ENCODE assay signal across 18 cellular contexts in genomic region chr6:142326539-142326938, GRCh38. TPM values are rescaled to one million over a fixed set of nuclear protein-coding genes. Genes with fewer than 3 reads are reported as not detected.
DNase-seq lines count a peak whose midpoint lies in the region; ATAC-seq, FAIRE-seq and TF ChIP-seq lines count a peak whose summit lies in the region.
"Had no signal": no experiment of that assay in that cellular context is flagged by ENCODE, and none has a peak within 500 bp of the region (broad histone marks: within the 10 kb centered on the region; RNA-seq: fewer than 3 reads in every experiment).

No MANE protein-coding gene starts in this region.

- H2BK5ac ChIP-seq in IMR-90 (ENCODE audit: low read depth, low read length, poor library complexity, severe bottlenecking), result no peak overlapping the region

- H2AK9ac ChIP-seq in IMR-90 (replicated peaks; ENCODE audit: low read depth, low read length, poor library complexity), result no peak overlapping the region

- H2AFZ ChIP-seq in IMR-90 (replicated peaks; ENCODE audit: low read length, poor library complexity) (no peak overlapping the region), astrocyte (ENCODE audit: low read depth, low read length) (no peak overlapping the region)
- H2AFZ ChIP-seq: GM23338 had no signal

- H3K4ac ChIP-seq in IMR-90 (ENCODE audit: low read depth, low read length), result no peak overlapping the region

- H3K4me3 Mint-ChIP-seq in astrocyte (ENCODE audit: unreplicated experiment), result no peak overlapping the region
- H3K4me3 Mint-ChIP-seq: B cell, GM23338 had no signal

- in situ Hi-C loops in IMR-90 (cut with MboI; ENCODE audit: low sequenced_read_pairs), result no loop called here

- no peak overlapping the region for H2BK15ac ChIP-seq in IMR-90 (ENCODE audit: low read depth, low read length)

- no peak overlapping the region for H2AK5ac ChIP-seq in IMR-90 (ENCODE audit: low read depth, low read length)

- no peak for TF ChIP-seq CTCF in A549 (IDR thresholded peaks at IDR 0.05)
- TF ChIP-seq CTCF in IMR-90 (conservative IDR thresholded peaks at IDR 0.05; ENCODE audit: low read depth, low read length), result no peak
- TF ChIP-seq CTCF in astrocyte (IDR thresholded peaks at IDR 0.05; ENCODE audit: insufficient read depth, low read depth, low read length), result no peak

- H4K20me1 ChIP-seq in IMR-90 (ENCODE audit: insufficient read depth, low read length) (no peaks in the 10 kb centered on the region), astrocyte (ENCODE audit: insufficient read depth, low read length) (no peaks in the 10 kb centered on the region)

- H3K27ac ChIP-seq in A549 (peak overlapping the region; percentile 43 to 74; a peak in 3 of 6 replicates), IMR-90 (ENCODE audit: insufficient read depth, low read length) (no peak overlapping the region), astrocyte (ENCODE audit: low read depth, low read length) (no peak overlapping the region), small intestine (ENCODE audit: low read depth in 1 of 2, low read length in 1 of 2) (no peak overlapping the region)

- TF ChIP-seq EP300 in A549 (IDR thresholded peaks at IDR 0.05), result no peak

- peaks cover 4% of the 10 kb centered on the region for H3K36me3 Mint-ChIP-seq in astrocyte (ENCODE audit: low read depth, unreplicated experiment)

- intact Hi-C loops in IMR-90 (cut with micrococcal nuclease), result no loop called here

- H3K27me3 Mint-ChIP-seq in astrocyte (ENCODE audit: low read depth, unreplicated experiment), result no peaks in the 10 kb centered on the region
- H3K27me3 Mint-ChIP-seq: B cell had no signal

- no peak overlapping the region for H4K5ac ChIP-seq in IMR-90 (ENCODE audit: low read depth, low read length)

- H4K8ac ChIP-seq in IMR-90 (ENCODE audit: low read depth in 2 of 2, low read length in 2 of 2), result no peak overlapping the region

- TF ChIP-seq RAD21 in A549 (conservative IDR thresholded peaks at IDR 0.05 in 1 of 2, IDR thresholded peaks at IDR 0.05 in 1 of 2) (no peak), IMR-90 (IDR thresholded peaks at IDR 0.05; ENCODE audit: low read length) (no peak)

- no peak overlapping the region for H3K56ac ChIP-seq in IMR-90 (ENCODE audit: extremely low read depth, insufficient read depth, low read length)

- WGBS in A549 (ENCODE audit: missing lambda C conversion rate), result 33% methylated on average over 1 of the region's 1 CpG
- WGBS in IMR-90 (ENCODE audit: extremely low coverage in 2 of 2, insufficient read length in 1 of 2), 2 experiments, result no CpG with 5 or more reads among the region's 1 CpG
- WGBS in small intestine, 3 donors, result 50 to 71% (median 53%) methylated on average over 1 of the region's 1 CpG

- dilution Hi-C loops in IMR-90 (cut with HindIII; ENCODE audit: low sequenced_read_pairs, unreplicated experiment), result no loop called here

- no peak overlapping the region for H2BK20ac ChIP-seq in IMR-90 (ENCODE audit: low read depth, low read length)

- H3K4me3 ChIP-seq in A549 (no peak overlapping the region), IMR-90 (ENCODE audit: insufficient read depth, low read depth, low read length) (no peak overlapping the region), astrocyte (ENCODE audit: insufficient read depth, low read depth, low read length) (no peak overlapping the region), small intestine (ENCODE audit: low read depth in 1 of 2, low read length in 2 of 2) (no peak overlapping the region)
- H3K4me3 ChIP-seq: GM23338 had no signal

- no peak for ATAC-seq in A549
- peak; percentile 24; the same call in 1 of the 2 replicates for ATAC-seq in IMR-90 (ENCODE audit: low read depth)
- no peak for ATAC-seq in GM19395 (IDR thresholded peaks at IDR 0.05; ENCODE audit: unreplicated experiment)
- no peak for ATAC-seq in esophagus mucosa
- ATAC-seq: GM23338 had no signal

- CTCF ChIA-PET in A549 (lab: Yijun Ruan, JAX) (interaction anchor here (1.4 kb wide), 1 partner anchor 10 kb away, joined by 4 read pairs; no protein-coding TSS in a partner anchor), IMR-90 (lab: Yijun Ruan, JAX) (no interaction called here)

- TF ChIP-seq POLR2A in A549 (IDR thresholded peaks at IDR 0.05; ENCODE audit: low read length), result no peak
- TF ChIP-seq POLR2A in IMR-90 (IDR thresholded peaks at IDR 0.05; ENCODE audit: low read depth, low read length), result no peak

- H3K27me3 ChIP-seq in IMR-90 (ENCODE audit: control insufficient read depth, insufficient read depth, low read length), result no peaks in the 10 kb centered on the region
- H3K27me3 ChIP-seq in astrocyte (ENCODE audit: insufficient read depth, low read length), result no peaks in the 10 kb centered on the region
- H3K27me3 ChIP-seq in small intestine (ENCODE audit: control insufficient read depth in 2 of 2, insufficient read depth in 2 of 2, low read length in 2 of 2), result no peaks in the 10 kb centered on the region

- no TSS peak for BruUV-seq in IMR-90 (replicated peaks; lab: Mats Ljungman, UMichigan)

- H3K9me3 ChIP-seq in A549, result no peaks in the 10 kb centered on the region
- no peaks in the 10 kb centered on the region for H3K9me3 ChIP-seq in IMR-90 (ENCODE audit: control insufficient read depth, insufficient read depth, low read length)
- H3K9me3 ChIP-seq in astrocyte (ENCODE audit: insufficient read depth, low read depth, low read length), result no peaks in the 10 kb centered on the region
- no peaks in the 10 kb centered on the region for H3K9me3 ChIP-seq in small intestine (ENCODE audit: control insufficient read depth, low read depth)

- H3K79me2 ChIP-seq in astrocyte (ENCODE audit: insufficient read depth, low read length), result no peaks in the 10 kb centered on the region

- H3K4me1 ChIP-seq in A549, result peaks cover 99% of the 10 kb centered on the region
- peaks cover 5% of the 10 kb centered on the region for H3K4me1 ChIP-seq in IMR-90 (ENCODE audit: control insufficient read depth, insufficient read depth, low read length)
- no peaks in the 10 kb centered on the region for H3K4me1 ChIP-seq in astrocyte (ENCODE audit: insufficient read depth, low read length)
- no peaks in the 10 kb centered on the region for H3K4me1 ChIP-seq in small intestine (ENCODE audit: control insufficient read depth in 2 of 2, insufficient read depth in 1 of 2, low read depth in 1 of 2, low read length in 1 of 2)

- H3K4me1 Mint-ChIP-seq in astrocyte (ENCODE audit: low read depth, unreplicated experiment), result peaks cover 43% of the 10 kb centered on the region
- H3K4me1 Mint-ChIP-seq: B cell had no signal

- H3K36me3 ChIP-seq in IMR-90 (ENCODE audit: control insufficient read depth, insufficient read depth, low read length), result no peaks in the 10 kb centered on the region
- H3K36me3 ChIP-seq in astrocyte (ENCODE audit: insufficient read depth, low read length), result no peaks in the 10 kb centered on the region
- H3K36me3 ChIP-seq in small intestine (ENCODE audit: control insufficient read depth in 2 of 2, insufficient read depth in 2 of 2, low read length in 2 of 2), result no peaks in the 10 kb centered on the region

- H3K4me2 ChIP-seq in A549 (peak overlapping the region; percentile 26), IMR-90 (ENCODE audit: low read depth, low read length) (no peak overlapping the region), astrocyte (ENCODE audit: low read length) (no peak overlapping the region)
- H3K4me2 ChIP-seq: GM23338 had no signal

- no peak overlapping the region for H3K18ac ChIP-seq in IMR-90 (ENCODE audit: low read depth, low read length)

- H3K9ac ChIP-seq in IMR-90 (ENCODE audit: low read depth, low read length) (no peak overlapping the region), astrocyte (ENCODE audit: low read length) (no peak overlapping the region)

- FAIRE-seq in A549 (lab: Jason Lieb, UNC) (no peak), astrocyte (lab: Jason Lieb, UNC) (no peak), small intestine (lab: Jason Lieb, UNC) (no peak)

- no peak overlapping the region for H4K91ac ChIP-seq in IMR-90 (ENCODE audit: insufficient read depth, low read depth, low read length)

- POLR2A ChIA-PET in A549 (lab: Yijun Ruan, JAX), result no interaction called here
- POLR2A ChIA-PET in IMR-90 (lab: Charles Lee; ENCODE audit: unreplicated experiment), result no interaction called here

- no peaks in the 10 kb centered on the region for H3K9me1 ChIP-seq in IMR-90 (ENCODE audit: insufficient read depth, low read length)

- no peak overlapping the region for H3K14ac ChIP-seq in IMR-90 (replicated peaks; ENCODE audit: low read depth, low read length)

- no peak overlapping the region for H3K27ac Mint-ChIP-seq in astrocyte (ENCODE audit: unreplicated experiment)
- H3K27ac Mint-ChIP-seq: B cell, GM23338 had no signal

- no peak overlapping the region for H2BK120ac ChIP-seq in IMR-90 (ENCODE audit: low read depth, low read length)

- no peaks in the 10 kb centered on the region for H3K9me3 Mint-ChIP-seq in astrocyte (ENCODE audit: unreplicated experiment)
- H3K9me3 Mint-ChIP-seq: GM23338 had no signal

- H3K79me1 ChIP-seq in IMR-90 (ENCODE audit: low read depth in 1 of 2, low read length in 2 of 2), result peaks cover 0 to 3% of the 10 kb centered on the region in 2 experiments; a peak in 1 of 4 replicates

- no peak overlapping the region for H3K23ac ChIP-seq in IMR-90 (ENCODE audit: low read depth, low read length)

- DNase-seq in A549 (ENCODE audit: low read depth in 1 of 2, low spot score in 1 of 2) (no peak), IMR-90 (peak; percentile 30), astrocyte (ENCODE audit: low read depth) (peak; percentile 37), kidney glomerular epithelial cell (lab: John Stamatoyannopoulos, UW) (peak; percentile 77), small intestine (no peak)
- DNase-seq in activated naive CD4-positive, alpha-beta T cell treated with Interleukin-2 at 50 U/mL for 16 hours, result no peak
- DNase-seq: 8988T, GF-D8, KG1, NCI-H1417, NCI-H187, NCI-H446 treated with DMSO at 0.1 percent for 48 hours, Right ventricle myocardium superior had no signal

TF ChIP-seq in A549, 52 proteins besides CTCF, POLR2A, EP300 and RAD21 (continues in another document):
- no peak for TF ChIP-seq BHLHE40 (IDR thresholded peaks at IDR 0.05; ENCODE audit: low read depth, low read length)
- TF ChIP-seq CHD4 (IDR thresholded peaks at IDR 0.05; ENCODE audit: borderline replicate concordance), result no peak
- TF ChIP-seq EHMT2 (IDR thresholded peaks at IDR 0.05; ENCODE audit: low read depth), result no peak

TF ChIP-seq in IMR-90, 13 proteins besides CTCF, POLR2A, EP300 and RAD21 (continues in another document):
- no peak for TF ChIP-seq BHLHE40 (IDR thresholded peaks at IDR 0.05; ENCODE audit: low read depth, low read length)

RNA-seq across cellular contexts. Expression of gene ADGRG6, which starts 24.7 kb away (rescaled TPM):
- polyA plus RNA-seq in A549 (2011; rRNA removed), result 176 and 181 TPM in 2 replicates
- 34.3 and 35.0 TPM in 2 replicates for polyA plus RNA-seq in A549 (2012; cell fraction: cytosol; rRNA removed)
- polyA plus RNA-seq in A549 (2012; cell fraction: nucleus; rRNA removed), result 42.9 and 53.7 TPM in 2 replicates
- 53.9 to 61.1 TPM (median 55.4 TPM) in 3 replicates for polyA plus RNA-seq in A549 (2017; fragmentation: RNase III; extraction: RNeasy Plus Mini Kit Qiagen cat#74134 plus additional on column Dnase treatment)
- polyA minus RNA-seq in A549 (2011; rRNA and poly(A)+ RNA removed), result 202 and 259 TPM in 2 replicates
- total RNA-seq in IMR-90 (2012; rRNA removed), result 20.3 and 22.5 TPM in 2 replicates
- 8.1 and 10.0 TPM in 2 replicates for polyA plus RNA-seq in IMR-90 (2012; rRNA removed)
- polyA plus RNA-seq in IMR-90 (2012; cell fraction: cytosol; rRNA removed), result 2.0 and 2.2 TPM in 2 replicates
- 3.2 and 16.3 TPM in 2 replicates for polyA plus RNA-seq in IMR-90 (2012; cell fraction: nucleus; rRNA removed; ENCODE audit: low replicate concordance)
- total RNA-seq in astrocyte, result 89.2 and 98.2 TPM in 2 replicates
- 10 to 100 TPM in 1 of 3 donors, 1 to 10 TPM in 2; 5.4 to 16.3 (median 5.9) TPM for polyA plus RNA-seq in small intestine
- total RNA-seq in esophagus mucosa, result 14.2 TPM
- total RNA-seq: B cell, OCI-LY7 had no signal

Comparison
In these comparisons a context has a peak if more than half of its experiments do, and no peak if none do; other contexts are left out.
1. DNase-seq: peak in IMR-90 (single experiment), astrocyte (single experiment) and kidney glomerular epithelial cell (single experiment); none in A549 (0 of 2), activated naive CD4-positive, alpha-beta T cell treated with Interleukin-2 at 50 U/mL for 16 hours (single experiment) and small intestine (single experiment).
2. H3K27ac ChIP-seq: peak in A549 (2 of 2); none in IMR-90 (single experiment), astrocyte (single experiment) and small intestine (0 of 2).